20 cellular contexts compared by ENCODE assay signal in the genomic region with DNA sequence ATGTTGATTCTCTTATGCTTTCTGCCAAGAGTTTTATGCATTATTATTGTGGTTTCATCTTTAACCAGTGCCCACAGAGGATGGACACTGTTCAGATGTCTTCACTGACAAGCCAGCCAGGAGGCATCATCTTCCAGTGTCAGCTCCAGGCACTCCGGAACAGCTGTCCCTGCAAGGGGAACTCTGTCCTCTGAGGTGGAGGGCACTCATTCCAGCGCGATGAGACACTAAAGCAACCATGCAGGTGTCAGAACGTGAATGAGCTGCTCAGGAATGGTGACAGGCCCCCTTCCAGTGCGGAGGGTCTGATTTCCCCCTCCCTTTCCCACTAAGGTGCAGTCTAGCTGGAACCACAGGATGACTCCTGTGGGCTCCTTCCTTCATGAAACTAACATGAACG.
A peak's percentile ranks its signal among the peaks of the same experiment; 100 is the strongest.
DNase-seq lines count a peak whose midpoint lies in the region; ATAC-seq, FAIRE-seq and TF ChIP-seq lines count a peak whose summit lies in the region.
"Had no signal": no experiment of that assay in that cellular context is flagged by ENCODE, and none has a peak within 500 bp of the region (broad histone marks: within the 10 kb centered on the region; RNA-seq: fewer than 3 reads in every experiment).

No MANE protein-coding gene starts in this region.

- H3K36me3 ChIP-seq in SK-N-SH (replicated peaks in 1 of 2; ENCODE audit: control insufficient read depth in 1 of 2, insufficient read depth in 2 of 2, low read length in 1 of 2) (no peaks in the 10 kb centered on the region), SJCRH30 (no peaks in the 10 kb centered on the region), mesenchymal stem cell (ENCODE audit: control insufficient read depth in 1 of 2, insufficient read depth in 2 of 2, low read depth in 1 of 2, low read length in 2 of 2) (no peaks in the 10 kb centered on the region), vagina (no peaks in the 10 kb centered on the region)
- H3K36me3 ChIP-seq: BE2C, MG63 had no signal

- no peaks in the 10 kb centered on the region for H3F3A ChIP-seq in SK-N-SH (replicated peaks; ENCODE audit: insufficient read depth)

- H2AFZ ChIP-seq in SK-N-SH (ENCODE audit: low read depth), result no peak overlapping the region
- H2AFZ ChIP-seq in mesenchymal stem cell (ENCODE audit: low read depth, low read length), result no peak overlapping the region

- no peak overlapping the region for H2BK5ac ChIP-seq in mesenchymal stem cell (ENCODE audit: low read depth, low read length, poor library complexity, severe bottlenecking)

- TF ChIP-seq EP300 in SK-N-SH (IDR thresholded peaks at IDR 0.05; ENCODE audit: borderline replicate concordance in 1 of 2, low read depth in 1 of 2, low read length in 1 of 2), result no peak

- no peak for TF ChIP-seq POLR2A in vagina (IDR thresholded peaks at IDR 0.05)

- H4K91ac ChIP-seq in mesenchymal stem cell (ENCODE audit: low read length), result peak overlapping the region; percentile 43

- intact Hi-C loops in vagina (cut with DNase I), result no loop called here

- H3K4me1 ChIP-seq in SK-N-SH (ENCODE audit: control insufficient read depth in 1 of 2, insufficient read depth in 2 of 2, low read depth in 1 of 2, low read length in 1 of 2) (peaks cover 0 to 3% of the 10 kb centered on the region in 2 experiments; a peak in 1 of 4 replicates), SJCRH30 (peaks cover 27% of the 10 kb centered on the region), mesenchymal stem cell (ENCODE audit: control insufficient read depth, insufficient read depth, low read depth, low read length) (peaks cover 12% of the 10 kb centered on the region), vagina (no peaks in the 10 kb centered on the region)
- H3K4me1 ChIP-seq: BE2C had no signal

- H3K4me2 ChIP-seq in SK-N-SH (no peak overlapping the region), mesenchymal stem cell (ENCODE audit: low read length, poor library complexity, severe bottlenecking) (no peak overlapping the region)

- no peak for TF ChIP-seq RAD21 in SK-N-SH (IDR thresholded peaks at IDR 0.05; ENCODE audit: low read length)

- H3K23ac ChIP-seq in mesenchymal stem cell (ENCODE audit: low read length in 2 of 2), result no peak overlapping the region

- peak overlapping the region in 1 of 2 experiments; percentile 78 for H2BK12ac ChIP-seq in mesenchymal stem cell (ENCODE audit: low read length in 2 of 2)

- no peak overlapping the region for H2BK15ac ChIP-seq in mesenchymal stem cell (ENCODE audit: low read depth, poor library complexity, severe bottlenecking)

- H2BK120ac ChIP-seq in mesenchymal stem cell (ENCODE audit: low read depth, low read length), result no peak overlapping the region

- H3K9me2 ChIP-seq in SK-N-SH, result no peaks in the 10 kb centered on the region

- H4K8ac ChIP-seq in mesenchymal stem cell (ENCODE audit: low read length), result peak overlapping the region; percentile 19

- no peak for ATAC-seq in SK-N-SH treated with all-trans-retinoic acid at 6 μM for 48 hours

- H3K14ac ChIP-seq in mesenchymal stem cell (ENCODE audit: low read length in 2 of 2), result peak overlapping the region in 1 of 2 experiments; percentile 90

- H2AK5ac ChIP-seq in mesenchymal stem cell (ENCODE audit: low read length, severe bottlenecking), result no peak overlapping the region

- no peak overlapping the region for H3K4me3 ChIP-seq in SK-N-SH (ENCODE audit: low read depth in 2 of 2, low read length in 1 of 2)
- H3K4me3 ChIP-seq in SJCRH30, result no peak overlapping the region
- H3K4me3 ChIP-seq in mesenchymal stem cell (ENCODE audit: insufficient read depth in 1 of 2, low read depth in 1 of 2, low read length in 2 of 2), result no peak overlapping the region
- H3K4me3 ChIP-seq in vagina, result no peak overlapping the region
- H3K4me3 ChIP-seq: MG63 had no signal

- no peak overlapping the region for H3K18ac ChIP-seq in mesenchymal stem cell (ENCODE audit: low read depth in 1 of 2, low read length in 2 of 2)

- H3K79me2 ChIP-seq in SK-N-SH (ENCODE audit: insufficient read depth), result no peaks in the 10 kb centered on the region

- FAIRE-seq in urothelium cell line (lab: Jason Lieb, UNC), result peak; percentile 97
- FAIRE-seq: A204.1, GM19239, H54 had no signal

- H3K9ac ChIP-seq in SK-N-SH, result no peak overlapping the region
- H3K9ac ChIP-seq in mesenchymal stem cell (ENCODE audit: low read length), result no peak overlapping the region

- H3K27me3 ChIP-seq in SK-N-SH (ENCODE audit: insufficient read depth) (no peaks in the 10 kb centered on the region), SJCRH30 (no peaks in the 10 kb centered on the region), mesenchymal stem cell (ENCODE audit: control insufficient read depth in 1 of 2, insufficient read depth in 1 of 2, low read length in 2 of 2) (peaks cover 0 to 12% of the 10 kb centered on the region in 2 experiments), vagina (no peaks in the 10 kb centered on the region)
- H3K27me3 ChIP-seq: MG63 had no signal

- H3K9me3 ChIP-seq in SK-N-SH, result no peaks in the 10 kb centered on the region
- no peaks in the 10 kb centered on the region for H3K9me3 ChIP-seq in SJCRH30 (replicated peaks)
- no peaks in the 10 kb centered on the region for H3K9me3 ChIP-seq in mesenchymal stem cell (ENCODE audit: control insufficient read depth, low read length)
- H3K9me3 ChIP-seq in vagina, result no peaks in the 10 kb centered on the region
- H3K9me3 ChIP-seq: BE2C, MG63 had no signal

- no peak overlapping the region for H3K27ac ChIP-seq in SK-N-SH (ENCODE audit: low read depth in 2 of 2, low read length in 1 of 2)
- no peak overlapping the region for H3K27ac ChIP-seq in SJCRH30
- no peak overlapping the region for H3K27ac ChIP-seq in mesenchymal stem cell (ENCODE audit: low read length, poor library complexity, severe bottlenecking)
- no peak overlapping the region for H3K27ac ChIP-seq in substantia nigra (ENCODE audit: low read depth, low read length, poor library complexity, severe bottlenecking)
- no peak overlapping the region for H3K27ac ChIP-seq in vagina

- TF ChIP-seq CTCF in SK-N-SH (IDR thresholded peaks at IDR 0.05) (no peak), vagina (IDR thresholded peaks at IDR 0.05) (no peak)

- 60% methylated on average over 6 of the region's 6 CpGs for WGBS in SK-N-SH (ENCODE audit: low lambda C conversion rate)
- 60% methylated on average over 5 of the region's 6 CpGs for WGBS in mesenchymal stem cell

- no peaks in the 10 kb centered on the region for H3K79me1 ChIP-seq in mesenchymal stem cell (replicated peaks; ENCODE audit: low read length, poor library complexity, severe bottlenecking)

- no peaks in the 10 kb centered on the region for H4K20me1 ChIP-seq in SK-N-SH (ENCODE audit: insufficient read depth)

- CTCF ChIA-PET in SK-N-SH (lab: Yijun Ruan, JAX), result interaction anchor here (1.0 to 1.3 kb wide), 4 partner anchors 10 to 119 kb away, joined by 3 to 5 read pairs (median 4); a partner anchor contains a TSS

- peak overlapping the region in 1 of 2 experiments; percentile 50 for H3K4ac ChIP-seq in mesenchymal stem cell (ENCODE audit: low read depth in 1 of 2, low read length in 2 of 2)

- POLR2A ChIA-PET in SK-N-SH (lab: Yijun Ruan, JAX), result no interaction called here

- DNase-seq in SK-N-SH (no peak), SJCRH30 (peak; percentile 57 to 61), mesenchymal stem cell (no peak), urothelium cell line (ENCODE audit: low spot score) (peak; percentile 72), substantia nigra (lab: John Stamatoyannopoulos, UW) (no peak), vagina (ENCODE audit: extremely low spot score in 2 of 2) (no peak), putamen (ENCODE audit: low spot score) (no peak)
- DNase-seq: BE2C; CD4-positive, alpha-beta memory T cell; DMS153; GF-D8; MG63; NCI-H1048; NCI-H1436; NCI-H1930; OCI-M1 had no signal

TF ChIP-seq in SK-N-SH, 30 proteins besides CTCF, POLR2A, EP300 and RAD21:
- TF ChIP-seq RXRA (IDR thresholded peaks at IDR 0.05; ENCODE audit: borderline replicate concordance, low read depth) (no peak), TCF12 (IDR thresholded peaks at IDR 0.05) (peak; percentile 32)
- TF ChIP-seq, protein P1, sequence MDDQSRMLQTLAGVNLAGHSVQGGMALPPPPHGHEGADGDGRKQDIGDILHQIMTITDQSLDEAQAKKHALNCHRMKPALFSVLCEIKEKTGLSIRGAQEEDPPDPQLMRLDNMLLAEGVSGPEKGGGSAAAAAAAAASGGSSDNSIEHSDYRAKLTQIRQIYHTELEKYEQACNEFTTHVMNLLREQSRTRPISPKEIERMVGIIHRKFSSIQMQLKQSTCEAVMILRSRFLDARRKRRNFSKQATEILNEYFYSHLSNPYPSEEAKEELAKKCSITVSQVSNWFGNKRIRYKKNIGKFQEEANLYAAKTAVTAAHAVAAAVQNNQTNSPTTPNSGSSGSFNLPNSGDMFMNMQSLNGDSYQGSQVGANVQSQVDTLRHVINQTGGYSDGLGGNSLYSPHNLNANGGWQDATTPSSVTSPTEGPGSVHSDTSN (IDR thresholded peaks at IDR 0.05), result peak; percentile 5; the same call in 1 of the 2 replicates

TF ChIP-seq in SK-N-SH treated with all-trans-retinoic acid at 6 μM for 48 hours, 23 proteins besides CTCF, POLR2A, EP300 and RAD21 (continues in another document):
- TF ChIP-seq BACH2 (CRISPR knock-in tag; IDR thresholded peaks at IDR 0.05; ENCODE audit: borderline replicate concordance), result no peak
- TF ChIP-seq OSR1 (CRISPR knock-in tag; IDR thresholded peaks at IDR 0.05), result no peak
- no peak for TF ChIP-seq ARNTL (CRISPR knock-in tag; IDR thresholded peaks at IDR 0.05; ENCODE audit: borderline replicate concordance, low read depth)
- no peak for TF ChIP-seq ZC3H10 (CRISPR knock-in tag; IDR thresholded peaks at IDR 0.05)
- no peak for TF ChIP-seq CSDC2 (CRISPR knock-in tag; IDR thresholded peaks at IDR 0.05)
- TF ChIP-seq, protein P2, sequence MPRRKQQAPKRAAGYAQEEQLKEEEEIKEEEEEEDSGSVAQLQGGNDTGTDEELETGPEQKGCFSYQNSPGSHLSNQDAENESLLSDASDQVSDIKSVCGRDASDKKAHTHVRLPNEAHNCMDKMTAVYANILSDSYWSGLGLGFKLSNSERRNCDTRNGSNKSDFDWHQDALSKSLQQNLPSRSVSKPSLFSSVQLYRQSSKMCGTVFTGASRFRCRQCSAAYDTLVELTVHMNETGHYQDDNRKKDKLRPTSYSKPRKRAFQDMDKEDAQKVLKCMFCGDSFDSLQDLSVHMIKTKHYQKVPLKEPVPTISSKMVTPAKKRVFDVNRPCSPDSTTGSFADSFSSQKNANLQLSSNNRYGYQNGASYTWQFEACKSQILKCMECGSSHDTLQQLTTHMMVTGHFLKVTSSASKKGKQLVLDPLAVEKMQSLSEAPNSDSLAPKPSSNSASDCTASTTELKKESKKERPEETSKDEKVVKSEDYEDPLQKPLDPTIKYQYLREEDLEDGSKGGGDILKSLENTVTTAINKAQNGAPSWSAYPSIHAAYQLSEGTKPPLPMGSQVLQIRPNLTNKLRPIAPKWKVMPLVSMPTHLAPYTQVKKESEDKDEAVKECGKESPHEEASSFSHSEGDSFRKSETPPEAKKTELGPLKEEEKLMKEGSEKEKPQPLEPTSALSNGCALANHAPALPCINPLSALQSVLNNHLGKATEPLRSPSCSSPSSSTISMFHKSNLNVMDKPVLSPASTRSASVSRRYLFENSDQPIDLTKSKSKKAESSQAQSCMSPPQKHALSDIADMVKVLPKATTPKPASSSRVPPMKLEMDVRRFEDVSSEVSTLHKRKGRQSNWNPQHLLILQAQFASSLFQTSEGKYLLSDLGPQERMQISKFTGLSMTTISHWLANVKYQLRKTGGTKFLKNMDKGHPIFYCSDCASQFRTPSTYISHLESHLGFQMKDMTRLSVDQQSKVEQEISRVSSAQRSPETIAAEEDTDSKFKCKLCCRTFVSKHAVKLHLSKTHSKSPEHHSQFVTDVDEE (CRISPR knock-in tag; IDR thresholded peaks at IDR 0.05), result no peak

Comparison
In these comparisons a context has a peak if more than half of its experiments do, and no peak if none do; other contexts are left out.
1. DNase-seq: peak in SJCRH30 (2 of 2) and urothelium cell line (single experiment); none in SK-N-SH (single experiment), mesenchymal stem cell (single experiment), substantia nigra (0 of 49), vagina (0 of 2) and putamen (single experiment).